In genomic region chr12:95836185-95836609, GRCh38 we compare ENCODE assay signal across 12 cellular contexts. TPM values are rescaled to one million over a fixed set of nuclear protein-coding genes. Genes with fewer than 3 reads are reported as not detected.
DNase-seq lines count a peak whose midpoint lies in the region; ATAC-seq and TF ChIP-seq lines count a peak whose summit lies in the region.
"Had no signal": no experiment of that assay in that cellular context is flagged by ENCODE, and none has a peak within 500 bp of the region (broad histone marks: within the 10 kb centered on the region; RNA-seq: fewer than 3 reads in every experiment).

No MANE protein-coding gene starts in this region.

- no peaks in the 10 kb centered on the region for H3K9me3 ChIP-seq in osteoblast (ENCODE audit: low read depth, low read length)

- H3K27ac ChIP-seq in osteoblast (ENCODE audit: low read depth, low read length), result no peak overlapping the region
- H3K27ac ChIP-seq: HL-60 had no signal

- H3K4me3 Mint-ChIP-seq in activated CD8-positive, alpha-beta T cell treated with anti-CD3 and anti-CD28 coated beads for 36 hours, result no peak overlapping the region
- no peak overlapping the region for H3K4me3 Mint-ChIP-seq in T-cell
- H3K4me3 Mint-ChIP-seq: H9 had no signal

- H3K36me3 Mint-ChIP-seq in activated CD8-positive, alpha-beta T cell treated with anti-CD3 and anti-CD28 coated beads for 36 hours (ENCODE audit: low read depth), result no peaks in the 10 kb centered on the region
- no peaks in the 10 kb centered on the region for H3K36me3 Mint-ChIP-seq in T-cell

- CTCF ChIA-PET in activated CD8-positive, alpha-beta T cell treated with anti-CD3 and anti-CD28 coated beads for 36 hours (lab: Charles Lee), result no interaction called here
- CTCF ChIA-PET in T-cell (lab: Charles Lee), result no interaction called here

- peak overlapping the region; percentile 37 for H3K4me2 ChIP-seq in osteoblast (ENCODE audit: insufficient read depth, low read length)

- H3K79me2 ChIP-seq in osteoblast (ENCODE audit: insufficient read depth, low read length), result no peaks in the 10 kb centered on the region

- TF ChIP-seq CTCF in astrocyte of the spinal cord (IDR thresholded peaks at IDR 0.05; ENCODE audit: low read depth, low read length), result no peak
- no peak for TF ChIP-seq CTCF in osteoblast (IDR thresholded peaks at IDR 0.05; ENCODE audit: extremely low read depth, low read depth, low read length)
- no peak for TF ChIP-seq CTCF in activated CD8-positive, alpha-beta T cell treated with anti-CD3 and anti-CD28 coated beads for 36 hours (IDR thresholded peaks at IDR 0.05)

- H3K9me3 Mint-ChIP-seq in activated CD8-positive, alpha-beta T cell treated with anti-CD3 and anti-CD28 coated beads for 36 hours, result no peaks in the 10 kb centered on the region
- peaks cover 0 to 3% (median 0%) of the 10 kb centered on the region in 3 donors for H3K9me3 Mint-ChIP-seq in T-cell
- H3K9me3 Mint-ChIP-seq: H9 had no signal

- peaks cover 10% of the 10 kb centered on the region for H3K27me3 Mint-ChIP-seq in activated CD8-positive, alpha-beta T cell treated with anti-CD3 and anti-CD28 coated beads for 36 hours
- H3K27me3 Mint-ChIP-seq in T-cell, result peaks cover 19 to 20% of the 10 kb centered on the region in 2 donors

- H4K20me1 ChIP-seq in osteoblast (ENCODE audit: insufficient read depth, low read length), result no peaks in the 10 kb centered on the region

- DNase-seq in GM03348 (ENCODE audit: low spot score) (peak; percentile 28), NCI-H2171 treated with DMSO at 0.1 percent for 48 hours (lab: John Stamatoyannopoulos, UW) (peak; percentile 46), astrocyte of the spinal cord (ENCODE audit: low read depth, low spot score) (peak; percentile 72), osteoblast (ENCODE audit: insufficient read length, low spot score, missing footprints) (no peak), NOMO-1 (lab: John Stamatoyannopoulos, UW; ENCODE audit: unreplicated experiment in 2 of 2) (no peak), T-cell (no peak)
- DNase-seq in stimulated activated CD4-positive, alpha-beta T cell treated with anti-CD3 and anti-CD28 coated beads, Interleukin-12 subunit alpha, Interleukin-12 subunit beta, amount 100 ng/mL, for 4 hours, result no peak
- no peak for DNase-seq in activated CD8-positive, alpha-beta T cell treated with anti-CD3 and anti-CD28 coated beads for 36 hours
- DNase-seq: DND-41; H9; stimulated activated naive CD4-positive, alpha-beta T cell treated with Interleukin-2 at 50 U/mL for 16 hours had no signal

- H3K36me3 ChIP-seq in osteoblast (ENCODE audit: insufficient read depth, low read length), result no peaks in the 10 kb centered on the region

- H3K4me1 Mint-ChIP-seq in activated CD8-positive, alpha-beta T cell treated with anti-CD3 and anti-CD28 coated beads for 36 hours (ENCODE audit: low read depth), result peaks cover 4% of the 10 kb centered on the region
- H3K4me1 Mint-ChIP-seq in T-cell, result peaks cover 7 to 10% (median 8%) of the 10 kb centered on the region in 3 donors

- H2AFZ ChIP-seq in osteoblast (ENCODE audit: low read length), result no peak overlapping the region

- H3K4me1 ChIP-seq in osteoblast (ENCODE audit: insufficient read depth, low read length), result peaks cover 23% of the 10 kb centered on the region

- in situ Hi-C loops in astrocyte of the spinal cord (cut with HindIII; ENCODE audit: low sequenced_read_pairs), result no loop called here

- H3K4me3 ChIP-seq in astrocyte of the spinal cord (ENCODE audit: low read depth, low read length) (no peak overlapping the region), osteoblast (ENCODE audit: insufficient read depth, low read length) (no peak overlapping the region)

- ATAC-seq in activated CD8-positive, alpha-beta T cell treated with anti-CD3 and anti-CD28 coated beads for 36 hours, result no peak
- ATAC-seq in T-cell (replicated peaks in 1 of 4), result no peak

- intact Hi-C loops in activated CD8-positive, alpha-beta T cell treated with anti-CD3 and anti-CD28 coated beads for 36 hours (cut with micrococcal nuclease), result no loop called here

- peaks cover 25% of the 10 kb centered on the region for H3K27me3 ChIP-seq in osteoblast (ENCODE audit: insufficient read depth, low read length)

- no peak overlapping the region for H3K27ac Mint-ChIP-seq in activated CD8-positive, alpha-beta T cell treated with anti-CD3 and anti-CD28 coated beads for 36 hours
- H3K27ac Mint-ChIP-seq in T-cell, result no peak overlapping the region

- POLR2A ChIA-PET in activated CD8-positive, alpha-beta T cell treated with anti-CD3 and anti-CD28 coated beads for 36 hours (lab: Charles Lee), result no interaction called here
- POLR2A ChIA-PET in T-cell (lab: Charles Lee), result no interaction called here

RNA-seq across cellular contexts. Expression of gene SNRPF, which starts 22.6 kb away (rescaled TPM):
- 6.2 and 6.8 TPM in 2 replicates for total RNA-seq in osteoblast
- 10 to 100 TPM; 51.2 to 54.4 TPM for total RNA-seq in activated CD8-positive, alpha-beta T cell treated with anti-CD3 and anti-CD28 coated beads for 36 hours
- total RNA-seq in T-cell, result 10 to 100 TPM; 14.0 to 33.6 (median 19.3) TPM

RNA-seq across cellular contexts. Expression of gene NTN4, which starts 45.6 kb away (rescaled TPM):
- total RNA-seq in osteoblast (45.1 and 47.8 TPM in 2 replicates), T-cell (1 to 10 TPM in 3 of 5 donors, under 1 TPM in 2; 0.53 to 4.1 (median 1.3) TPM)
- total RNA-seq in activated CD8-positive, alpha-beta T cell treated with anti-CD3 and anti-CD28 coated beads for 36 hours, result not detected

Comparison
In these comparisons a context has a peak if more than half of its experiments do, and no peak if none do; other contexts are left out.
1. DNase-seq: peak in GM03348 (single experiment), NCI-H2171 treated with DMSO at 0.1 percent for 48 hours (single experiment) and astrocyte of the spinal cord (single experiment); none in osteoblast (single experiment), stimulated activated CD4-positive, alpha-beta T cell treated with anti-CD3 and anti-CD28 coated beads, Interleukin-12 subunit alpha, Interleukin-12 subunit beta, amount 100 ng/mL, for 4 hours (single experiment), NOMO-1 (0 of 2), activated CD8-positive, alpha-beta T cell treated with anti-CD3 and anti-CD28 coated beads for 36 hours (single experiment) and T-cell (0 of 34).